ENCODE assay signal across 20 cellular contexts in genomic region chr6:6633898-6634734, GRCh38. TPM values are rescaled to one million over a fixed set of nuclear protein-coding genes. Genes with fewer than 3 reads are reported as not detected.
"Had no signal": no experiment of that assay in that cellular context is flagged by ENCODE, and none has a peak within 500 bp of the region (broad histone marks: within the 10 kb centered on the region; RNA-seq: fewer than 3 reads in every experiment).

No MANE protein-coding gene starts in this region.

- H3K27me3 ChIP-seq: colonic mucosa, left lung, tibial nerve, uterus had no signal

- H3K27ac Mint-ChIP-seq: activated naive CD4-positive, alpha-beta T cell treated with anti-CD3 and anti-CD28 coated beads for 36 hours; natural killer cell; stimulated activated naive B cell treated with anti-CD40 and anti-IgM and Interleukin-4, amounts not matched to agents 10 μg/mL and 1 μg/mL and 100 μg/mL, for 72 hours had no signal

- H3K4me3 Mint-ChIP-seq: activated naive CD4-positive, alpha-beta T cell treated with anti-CD3 and anti-CD28 coated beads for 36 hours; natural killer cell; stimulated activated naive B cell treated with anti-CD40 and anti-IgM and Interleukin-4, amounts not matched to agents 10 μg/mL and 1 μg/mL and 100 μg/mL, for 72 hours had no signal

- H3K36me3 ChIP-seq: colonic mucosa, esophagus muscularis mucosa, left lung, tibial nerve, uterus, WERI-Rb-1 had no signal

- H3K4me1 ChIP-seq: colonic mucosa, esophagus muscularis mucosa, tibial nerve had no signal

- H3K9me3 Mint-ChIP-seq: activated naive CD4-positive, alpha-beta T cell treated with anti-CD3 and anti-CD28 coated beads for 36 hours; natural killer cell; stimulated activated naive B cell treated with anti-CD40 and anti-IgM and Interleukin-4, amounts not matched to agents 10 μg/mL and 1 μg/mL and 100 μg/mL, for 72 hours had no signal

- DNase-seq: activated CD8-positive, alpha-beta memory T cell treated with anti-CD3 and anti-CD28 coated beads for 24 hours; activated naive CD4-positive, alpha-beta T cell treated with anti-CD3 and anti-CD28 coated beads for 36 hours; activated T-cell treated with anti-CD3 and anti-CD28 coated beads for 4 hours; amygdala; body of pancreas; central memory CD4-positive, alpha-beta T cell; colonic mucosa; hypothalamus; kidney; left lung; natural killer cell; stimulated activated CD4-positive, alpha-beta T cell treated with anti-CD3 and anti-CD28 coated beads, Interleukin-1b, Interleukin-23, amount 100 ng/mL, for 48 hours; stimulated activated naive B cell treated with anti-CD40 and anti-IgM and Interleukin-4, amounts not matched to agents 10 μg/mL and 1 μg/mL and 100 μg/mL, for 72 hours; substantia nigra; T-helper 1 cell; uterus; WERI-Rb-1 had no signal

- H3K9me3 ChIP-seq: body of pancreas, colonic mucosa, esophagus muscularis mucosa, left lung, tibial nerve, uterus had no signal

- FAIRE-seq: kidney had no signal

- ATAC-seq: body of pancreas; left lung; natural killer cell; stimulated activated naive B cell treated with anti-CD40 and anti-IgM and Interleukin-4, amounts not matched to agents 10 μg/mL and 1 μg/mL and 100 μg/mL, for 72 hours had no signal

- H3K27ac ChIP-seq: body of pancreas, colonic mucosa, esophagus muscularis mucosa, left lung, tibial nerve, uterus, WERI-Rb-1 had no signal

- H3K36me3 Mint-ChIP-seq: natural killer cell had no signal

- H3K27me3 Mint-ChIP-seq: stimulated activated naive B cell treated with anti-CD40 and anti-IgM and Interleukin-4, amounts not matched to agents 10 μg/mL and 1 μg/mL and 100 μg/mL, for 72 hours had no signal

- H3K4me3 ChIP-seq: body of pancreas, colonic mucosa, esophagus muscularis mucosa, left lung, tibial nerve, uterus had no signal

RNA-seq across cellular contexts. Expression of gene LY86, which starts 45.6 kb away (rescaled TPM):
- total RNA-seq: renal cortical epithelial cell had no signal
